8 cellular contexts compared by ENCODE assay signal in genomic region chr9:4297795-4298254, GRCh38.
DNase-seq lines count a peak whose midpoint lies in the region; TF ChIP-seq lines count a peak whose summit lies in the region.

No MANE protein-coding gene starts in this region.

- H3K4me3 ChIP-seq in HL-60 (replicated peaks; ENCODE audit: insufficient read depth, low read length) (peak overlapping the region; percentile 64), brain microvascular endothelial cell (ENCODE audit: low read depth, low read length) (peak overlapping the region; percentile 85), iPS-15b (ENCODE audit: low read depth, low read length) (peak overlapping the region; percentile 82), skeletal muscle cell (ENCODE audit: low read depth, low read length) (peak overlapping the region; percentile 67)

- peaks cover 65% of the 10 kb centered on the region for H3K27me3 Mint-ChIP-seq in T-helper 1 cell treated with Interleukin-12 subunit alpha and Interleukin-12 subunit beta and Interleukin-4 antibody, amounts not matched to agents 30 μg/mL and 1 μg/mL, for 36 hours (ENCODE audit: low read depth)

- peak; percentile 35 for TF ChIP-seq POLR2A in GM19193 (IDR thresholded peaks at IDR 0.05; ENCODE audit: extremely low read depth, insufficient read depth, insufficient read length)

- H3K27me3 ChIP-seq in HL-60 (ENCODE audit: insufficient read depth, poor library complexity, severe bottlenecking) (peaks cover 28% of the 10 kb centered on the region), brain microvascular endothelial cell (replicated peaks) (no peaks in the 10 kb centered on the region), iPS-15b (ENCODE audit: control insufficient read depth, insufficient read depth, low read length) (peaks cover 55% of the 10 kb centered on the region)

- peak overlapping the region; percentile 55 for H3K9ac ChIP-seq in iPS-15b (ENCODE audit: low read depth, low read length)

- H3K4me3 Mint-ChIP-seq in T-helper 1 cell treated with Interleukin-12 subunit alpha and Interleukin-12 subunit beta and Interleukin-4 antibody, amounts not matched to agents 30 μg/mL and 1 μg/mL, for 36 hours: peak overlapping the region; percentile 98

- peaks cover 18% of the 10 kb centered on the region for H3K4me1 Mint-ChIP-seq in T-helper 1 cell treated with Interleukin-12 subunit alpha and Interleukin-12 subunit beta and Interleukin-4 antibody, amounts not matched to agents 30 μg/mL and 1 μg/mL, for 36 hours (ENCODE audit: low read depth)

- no peaks in the 10 kb centered on the region for H3K9me3 Mint-ChIP-seq in T-helper 1 cell treated with Interleukin-12 subunit alpha and Interleukin-12 subunit beta and Interleukin-4 antibody, amounts not matched to agents 30 μg/mL and 1 μg/mL, for 36 hours

- no peaks in the 10 kb centered on the region for H3K36me3 ChIP-seq in brain microvascular endothelial cell (replicated peaks)
- H3K36me3 ChIP-seq in iPS-15b (ENCODE audit: control insufficient read depth, insufficient read depth, low read length): no peaks in the 10 kb centered on the region

- peaks cover 2% of the 10 kb centered on the region for H3K36me3 Mint-ChIP-seq in T-helper 1 cell treated with Interleukin-12 subunit alpha and Interleukin-12 subunit beta and Interleukin-4 antibody, amounts not matched to agents 30 μg/mL and 1 μg/mL, for 36 hours (ENCODE audit: low read depth)

- H3K27ac ChIP-seq in C4-2B (peak overlapping the region; percentile 19; the same call in 1 of the 2 replicates), HL-60 (replicated peaks) (peak overlapping the region; percentile 59), brain microvascular endothelial cell (peak overlapping the region; percentile 95)

- DNase-seq in HL-60 (ENCODE audit: low read depth in 1 of 2, low spot score in 1 of 2): peak; percentile 53 to 68
- peak; percentile 63 for DNase-seq in brain microvascular endothelial cell
- DNase-seq in skeletal muscle cell (ENCODE audit: low read depth): no peak
- DNase-seq in GDM1 (lab: John Stamatoyannopoulos, UW): no peak

- H3K27ac Mint-ChIP-seq in T-helper 1 cell treated with Interleukin-12 subunit alpha and Interleukin-12 subunit beta and Interleukin-4 antibody, amounts not matched to agents 30 μg/mL and 1 μg/mL, for 36 hours: peak overlapping the region; percentile 90

- no peaks in the 10 kb centered on the region for H3K9me3 ChIP-seq in iPS-15b (ENCODE audit: control insufficient read depth, insufficient read depth, low read length)

- in situ Hi-C loops in brain microvascular endothelial cell (cut with HindIII; ENCODE audit: low pct_ligation_motif_present, low sequenced_read_pairs): no loop called here

- H3K4me1 ChIP-seq in iPS-15b (ENCODE audit: control insufficient read depth, insufficient read depth, low read length): no peaks in the 10 kb centered on the region

- TF ChIP-seq CTCF in C4-2B (conservative IDR thresholded peaks at IDR 0.05): no peak
- TF ChIP-seq CTCF in HL-60 (IDR thresholded peaks at IDR 0.05; ENCODE audit: insufficient read depth, low read length): no peak
- no peak for TF ChIP-seq CTCF in brain microvascular endothelial cell (IDR thresholded peaks at IDR 0.05; ENCODE audit: low read depth, low read length, missing control alignments)

Comparison
In these comparisons a context has a peak if more than half of its experiments do, and no peak if none do; other contexts are left out.
1. H3K27ac ChIP-seq: peak in every context shown above with its lines; median percentile 95 in brain microvascular endothelial cell; 59 in HL-60; 19 in C4-2B.
2. DNase-seq: peak in HL-60 (2 of 2) and brain microvascular endothelial cell (single experiment); none in skeletal muscle cell (single experiment) and GDM1 (single experiment).
3. Peak in every context shown above with its lines, with median percentiles within 50 percentile points of each other: H3K4me3 ChIP-seq.